ENCODE assay signal across 26 cellular contexts in the genomic region with DNA sequence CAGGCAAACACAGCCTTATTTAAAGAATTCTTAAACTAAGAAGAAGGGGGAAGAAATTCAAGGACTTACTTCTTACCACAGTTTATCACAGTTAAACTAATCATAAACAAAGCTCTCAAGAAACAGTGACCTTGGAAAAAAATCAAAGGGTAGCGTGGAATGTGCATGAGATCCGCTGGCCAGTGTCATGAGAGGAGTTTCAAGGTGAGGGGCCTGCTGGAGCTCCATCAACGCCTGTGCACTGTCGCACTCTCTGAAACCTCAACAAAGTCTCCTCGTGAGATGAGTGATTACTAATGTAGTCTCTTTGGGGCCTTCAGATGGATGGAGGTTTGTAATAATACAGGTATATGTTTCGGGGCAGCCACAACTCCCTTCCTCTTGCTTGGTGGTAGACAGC. TPM values are rescaled to one million over a fixed set of nuclear protein-coding genes. Genes with fewer than 3 reads are reported as not detected.
"Had no signal": no experiment of that assay in that cellular context is flagged by ENCODE, and none has a peak within 500 bp of the region (broad histone marks: within the 10 kb centered on the region; RNA-seq: fewer than 3 reads in every experiment).

No MANE protein-coding gene starts in this region.

- H3K9me3 Mint-ChIP-seq: activated B cell treated with CpG ODN at 0.5 μM for 24 hours; activated CD4-positive, alpha-beta memory T cell treated with anti-CD3 and anti-CD28 coated beads for 36 hours; activated CD4-positive, alpha-beta T cell treated with anti-CD3 and anti-CD28 coated beads, Interleukin-2, amount 10 ng/mL, durations not matched to agents 24 days and 14 days; activated T-cell treated with anti-CD3 and anti-CD28 coated beads, Interleukin-2, amount 50 U/mL, for 4 hours had no signal

- ATAC-seq: activated naive CD4-positive, alpha-beta T cell treated with anti-CD3 and anti-CD28 coated beads, Interleukin-2, amount 50 U/mL, for 72 hours; activated naive CD8-positive, alpha-beta T cell treated with anti-CD3 and anti-CD28 coated beads, Interleukin-2, amount 50 U/mL, for 24 hours; activated T-cell treated with anti-CD3 and anti-CD28 coated beads, Interleukin-2, amount 50 U/mL, for 4 hours; K562; T-helper 17 cell had no signal

- H3K27ac Mint-ChIP-seq: activated B cell treated with CpG ODN at 0.5 μM for 24 hours; activated CD4-positive, alpha-beta memory T cell treated with anti-CD3 and anti-CD28 coated beads for 36 hours; activated CD4-positive, alpha-beta T cell treated with anti-CD3 and anti-CD28 coated beads, Interleukin-2, amount 10 ng/mL, durations not matched to agents 24 days and 14 days; activated naive CD4-positive, alpha-beta T cell treated with anti-CD3 and anti-CD28 coated beads, Interleukin-2, amount 50 U/mL, for 72 hours; activated naive CD8-positive, alpha-beta T cell treated with anti-CD3 and anti-CD28 coated beads, Interleukin-2, amount 50 U/mL, for 24 hours; brain; T-helper 17 cell had no signal

- H3K4me1 Mint-ChIP-seq: activated B cell treated with CpG ODN at 0.5 μM for 24 hours; activated CD4-positive, alpha-beta T cell treated with anti-CD3 and anti-CD28 coated beads, Interleukin-2, amount 10 ng/mL, durations not matched to agents 24 days and 14 days; activated naive CD8-positive, alpha-beta T cell treated with anti-CD3 and anti-CD28 coated beads, Interleukin-2, amount 50 U/mL, for 24 hours; T-helper 17 cell had no signal

- H3K27me3 Mint-ChIP-seq: activated naive CD8-positive, alpha-beta T cell treated with anti-CD3 and anti-CD28 coated beads, Interleukin-2, amount 50 U/mL, for 24 hours had no signal

- H3K4me3 ChIP-seq: K562 had no signal

- DNase-seq: activated B cell treated with CpG ODN at 0.5 μM for 24 hours; activated CD4-positive, alpha-beta memory T cell treated with anti-CD3 and anti-CD28 coated beads for 36 hours; activated CD4-positive, alpha-beta T cell treated with anti-CD3 and anti-CD28 coated beads for 1 hour; activated CD4-positive, alpha-beta T cell treated with anti-CD3 and anti-CD28 coated beads, Interleukin-2, amount 10 ng/mL, durations not matched to agents 24 days and 14 days; activated CD8-positive, alpha-beta memory T cell treated with anti-CD3 and anti-CD28 coated beads for 24 hours; activated effector memory CD4-positive, alpha-beta T cell treated with anti-CD3 and anti-CD28 coated beads, Interleukin-2, amount 50 U/mL, for 16 hours; activated naive CD4-positive, alpha-beta T cell treated with Interleukin-2 at 50 U/mL for 16 hours; activated naive CD8-positive, alpha-beta T cell treated with anti-CD3 and anti-CD28 coated beads, Interleukin-2, amount 50 U/mL, for 24 hours; activated T-cell treated with anti-CD3 and anti-CD28 coated beads, Interleukin-2, amount 50 U/mL, for 4 hours; amygdala; Kasumi-1; NCI-H1092; NCI-H1417; NCI-H1930; NCI-H2107; NCI-H2171 treated with DMSO at 0.1 percent for 48 hours; NCI-H226; NCI-H526; NCI-H82; SIG-M5; T-helper 17 cell; T-helper 9 cell had no signal

- H3K36me3 Mint-ChIP-seq: activated CD4-positive, alpha-beta memory T cell treated with anti-CD3 and anti-CD28 coated beads for 36 hours; activated naive CD4-positive, alpha-beta T cell treated with anti-CD3 and anti-CD28 coated beads, Interleukin-2, amount 50 U/mL, for 72 hours; brain had no signal

- H3K4me3 Mint-ChIP-seq: activated B cell treated with CpG ODN at 0.5 μM for 24 hours; activated CD4-positive, alpha-beta memory T cell treated with anti-CD3 and anti-CD28 coated beads for 36 hours; activated CD4-positive, alpha-beta T cell treated with anti-CD3 and anti-CD28 coated beads, Interleukin-2, amount 10 ng/mL, durations not matched to agents 24 days and 14 days; activated naive CD8-positive, alpha-beta T cell treated with anti-CD3 and anti-CD28 coated beads, Interleukin-2, amount 50 U/mL, for 24 hours; activated T-cell treated with anti-CD3 and anti-CD28 coated beads, Interleukin-2, amount 50 U/mL, for 4 hours; brain; T-helper 17 cell had no signal

RNA-seq across cellular contexts. Expression of a gene that starts 28.4 kb away (rescaled TPM):
- total RNA-seq: activated CD4-positive, alpha-beta memory T cell treated with anti-CD3 and anti-CD28 coated beads for 36 hours; activated CD4-positive, alpha-beta T cell treated with anti-CD3 and anti-CD28 coated beads, Interleukin-2, amount 10 ng/mL, durations not matched to agents 24 days and 14 days; activated naive CD4-positive, alpha-beta T cell treated with anti-CD3 and anti-CD28 coated beads, Interleukin-2, amount 50 U/mL, for 72 hours; activated T-cell treated with anti-CD3 and anti-CD28 coated beads, Interleukin-2, amount 50 U/mL, for 4 hours; NCI-H460 had no signal
- polyA plus RNA-seq: K562 had no signal
